In the genomic region with DNA sequence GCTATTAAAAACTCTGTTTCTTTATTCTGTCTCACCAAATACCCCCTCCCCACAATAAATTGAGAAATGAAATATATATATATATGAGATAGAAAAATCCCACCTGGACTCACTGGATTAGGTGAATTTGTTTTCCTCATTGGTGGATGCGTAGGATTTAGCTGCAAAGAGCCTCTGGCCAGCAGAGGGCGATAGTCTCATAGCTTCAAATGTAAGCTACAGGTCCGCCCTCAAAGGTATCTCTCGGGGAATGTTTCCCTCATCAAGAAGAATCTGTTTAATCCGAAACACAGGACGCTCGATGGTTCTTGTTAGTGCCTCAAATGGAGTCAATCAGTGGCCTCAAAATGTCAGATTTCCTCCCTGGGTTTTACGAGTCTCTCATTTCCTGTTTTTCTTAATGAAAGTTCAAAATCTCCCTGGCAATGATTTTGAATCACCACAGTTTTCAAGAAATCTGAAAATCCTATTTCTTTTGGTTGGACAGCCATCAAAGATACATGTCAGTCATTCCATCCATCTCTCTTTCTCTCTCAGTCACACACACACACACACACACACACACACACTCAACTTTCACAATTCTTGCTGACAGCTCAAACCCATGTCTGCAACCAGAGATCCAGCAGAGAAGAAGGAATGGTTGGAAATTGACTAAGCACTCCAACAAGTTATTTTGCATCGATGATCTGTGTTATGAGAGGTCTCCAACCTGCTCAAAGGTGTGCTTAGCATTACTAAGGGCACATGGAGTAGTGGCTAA, we compare ENCODE assay signal across 8 cellular contexts. TPM values are rescaled to one million over a fixed set of nuclear protein-coding genes. Genes with fewer than 3 reads are reported as not detected.
DNase-seq lines count a peak whose midpoint lies in the region; ATAC-seq and TF ChIP-seq lines count a peak whose summit lies in the region.

No MANE protein-coding gene starts in this region.

- H3K4me3 ChIP-seq in ACC112 (ENCODE audit: low read depth, low read length): peak overlapping the region; percentile 28; the same call in 1 of the 2 replicates
- H3K4me3 ChIP-seq in ascending aorta: peak overlapping the region in 1 of 2 donors; percentile 27

- H3K4me1 ChIP-seq in ACC112 (ENCODE audit: control insufficient read depth, insufficient read depth, low read length, unreplicated experiment) (peaks cover 5% of the 10 kb centered on the region), ascending aorta (no peaks in the 10 kb centered on the region)

- peak overlapping the region; percentile 60 for H2AFZ ChIP-seq in ACC112 (ENCODE audit: low read length, unreplicated experiment)

- peaks cover 41% of the 10 kb centered on the region for H3K27me3 ChIP-seq in ACC112 (ENCODE audit: insufficient read depth, low read length)
- H3K27me3 ChIP-seq in ascending aorta: no peaks in the 10 kb centered on the region

- H3K9me3 ChIP-seq in ascending aorta: no peaks in the 10 kb centered on the region

- intact Hi-C loops in ascending aorta (cut with DNase I): loop anchor here (2.0 kb wide), 1 partner anchor 123 kb away; no protein-coding TSS in a partner anchor

- DNase-seq in NCI-H1417 treated with DMSO at 0.1 percent for 48 hours (lab: John Stamatoyannopoulos, UW) (peak; percentile 17), T-helper 9 cell (peak; percentile 70), ascending aorta (ENCODE audit: low spot score in 2 of 2) (peak in 1 of 2 donors; percentile 78), hypothalamus (lab: John Stamatoyannopoulos, UW) (peak in 36 of 51 donors; percentile 1 to 79 (median 50)), smooth muscle cell of the brain vasculature (ENCODE audit: low read depth, low spot score) (peak; percentile 61)

- H3K27ac ChIP-seq in ACC112 (ENCODE audit: low read depth, low read length): no peak overlapping the region
- H3K27ac ChIP-seq in ascending aorta: no peak overlapping the region

- no peaks in the 10 kb centered on the region for H3K79me2 ChIP-seq in ACC112 (ENCODE audit: control insufficient read depth, insufficient read depth, low read length, unreplicated experiment)

- peak; percentile 30 to 84 (median 76) for TF ChIP-seq CTCF in ascending aorta (IDR thresholded peaks at IDR 0.05)

- no peaks in the 10 kb centered on the region for H3K36me3 ChIP-seq in ACC112 (ENCODE audit: insufficient read depth, low read length)
- no peaks in the 10 kb centered on the region for H3K36me3 ChIP-seq in ascending aorta

- peak; percentile 59 for ATAC-seq in GM18511 (IDR thresholded peaks at IDR 0.05; ENCODE audit: unreplicated experiment)
- ATAC-seq in GM21367 (IDR thresholded peaks at IDR 0.05; ENCODE audit: unreplicated experiment): no peak

RNA-seq across cellular contexts. Expression of gene CAMK1G, which starts 13.9 kb away (rescaled TPM):
- total RNA-seq in ascending aorta: not detected
